ENCODE assay signal across 18 cellular contexts in genomic region chr12:88896958-88897357, GRCh38.
DNase-seq lines count a peak whose midpoint lies in the region; ATAC-seq, FAIRE-seq and TF ChIP-seq lines count a peak whose summit lies in the region.
"Had no signal": no experiment of that assay in that cellular context is flagged by ENCODE, and none has a peak within 500 bp of the region (broad histone marks: within the 10 kb centered on the region; RNA-seq: fewer than 3 reads in every experiment).

No MANE protein-coding gene starts in this region.

- no peak overlapping the region for H3K4me3 Mint-ChIP-seq in mesothelial cell of epicardium
- H3K4me3 Mint-ChIP-seq: natural killer cell treated with Interleukin-12 subunit alpha and Interleukin-12 subunit beta and Interleukin-15 and Interleukin-18, amount 100 ng/mL, for 72 hours; T-cell had no signal

- intact Hi-C loops in endothelial cell of umbilical vein (cut with micrococcal nuclease) (loop anchor here (1.0 to 5.0 kb wide), 16 partner anchors 29 to 786 kb away; partner anchors contain the start of genes CEP290, DUSP6, GALNT4 and KITLG), sciatic nerve (cut with DNase I) (no loop called here)

- H3K27ac Mint-ChIP-seq in mesothelial cell of epicardium: peak overlapping the region; percentile 9
- H3K27ac Mint-ChIP-seq: natural killer cell treated with Interleukin-12 subunit alpha and Interleukin-12 subunit beta and Interleukin-15 and Interleukin-18, amount 100 ng/mL, for 72 hours; T-cell had no signal

- dilution Hi-C loops in endothelial cell of umbilical vein (cut with MboI; ENCODE audit: extremely low pct_ligation_motif_present, low sequenced_read_pairs): no loop called here

- peak overlapping the region; percentile 79 for H3K9ac ChIP-seq in endothelial cell of umbilical vein (replicated peaks; ENCODE audit: extremely low read depth, insufficient read depth, low read length)

- H3K27ac ChIP-seq in endothelial cell of umbilical vein (ENCODE audit: insufficient read depth, low read depth, low read length): peak overlapping the region; percentile 98
- H3K27ac ChIP-seq: C4-2B, epithelial cell of prostate had no signal

- no peaks in the 10 kb centered on the region for H4K20me1 ChIP-seq in endothelial cell of umbilical vein (replicated peaks; ENCODE audit: control insufficient read depth, extremely low read depth, insufficient read depth, low read length)

- peaks cover 31% of the 10 kb centered on the region for H3K4me1 ChIP-seq in endothelial cell of umbilical vein (ENCODE audit: control insufficient read depth, extremely low read depth, insufficient read depth, low read length)

- H3K4me1 Mint-ChIP-seq in mesothelial cell of epicardium: peaks cover 17% of the 10 kb centered on the region
- H3K4me1 Mint-ChIP-seq: T-cell had no signal

- H3K79me2 ChIP-seq in endothelial cell of umbilical vein (ENCODE audit: control insufficient read depth, insufficient read depth, low read length): no peaks in the 10 kb centered on the region

- no peaks in the 10 kb centered on the region for H3K27me3 ChIP-seq in endothelial cell of umbilical vein (ENCODE audit: control insufficient read depth in 2 of 2, insufficient read depth in 2 of 2, low read length in 2 of 2)

- H2AFZ ChIP-seq in endothelial cell of umbilical vein (ENCODE audit: low read depth, low read length): no peak overlapping the region

- no TSS peak for BruUV-seq in endothelial cell of umbilical vein (replicated peaks; lab: Mats Ljungman, UMichigan)

- no peaks in the 10 kb centered on the region for H3K9me1 ChIP-seq in endothelial cell of umbilical vein (replicated peaks; ENCODE audit: control insufficient read depth, extremely low read depth, insufficient read depth, low read length)

- no peaks in the 10 kb centered on the region for H3K36me3 ChIP-seq in endothelial cell of umbilical vein (ENCODE audit: control insufficient read depth in 2 of 2, extremely low read depth in 1 of 2, insufficient read depth in 2 of 2, low read length in 2 of 2)

- ATAC-seq in sciatic nerve (no peak), GM21737 (IDR thresholded peaks at IDR 0.05; ENCODE audit: unreplicated experiment) (no peak)
- ATAC-seq: natural killer cell treated with Interleukin-12 subunit alpha and Interleukin-12 subunit beta and Interleukin-15 and Interleukin-18, amount 100 ng/mL, for 72 hours; T-cell had no signal

- peak; percentile 68 for FAIRE-seq in endothelial cell of umbilical vein (lab: Jason Lieb, UNC)

- no peaks in the 10 kb centered on the region for H3K36me3 Mint-ChIP-seq in mesothelial cell of epicardium
- H3K36me3 Mint-ChIP-seq: natural killer cell treated with Interleukin-12 subunit alpha and Interleukin-12 subunit beta and Interleukin-15 and Interleukin-18, amount 100 ng/mL, for 72 hours; T-cell had no signal

- H3K4me3 ChIP-seq in endothelial cell of umbilical vein (replicated peaks in 1 of 3; ENCODE audit: insufficient read depth in 1 of 3, low read depth in 1 of 3, low read length in 3 of 3): no peak overlapping the region

- H3K27me3 Mint-ChIP-seq in mesothelial cell of epicardium (ENCODE audit: low read depth): no peaks in the 10 kb centered on the region
- H3K27me3 Mint-ChIP-seq: natural killer cell treated with Interleukin-12 subunit alpha and Interleukin-12 subunit beta and Interleukin-15 and Interleukin-18, amount 100 ng/mL, for 72 hours had no signal

- TF ChIP-seq CTCF in endothelial cell of umbilical vein (IDR thresholded peaks at IDR 0.05; ENCODE audit: extremely low read depth in 1 of 2, insufficient read depth in 1 of 2, low read depth in 1 of 2, low read length in 2 of 2): no peak
- no peak for TF ChIP-seq CTCF in mesothelial cell of epicardium (IDR thresholded peaks at IDR 0.05; ENCODE audit: unreplicated experiment)

- no peaks in the 10 kb centered on the region for H3K9me3 ChIP-seq in endothelial cell of umbilical vein (replicated peaks; ENCODE audit: control insufficient read depth, insufficient read depth, low read length)

- TF ChIP-seq POLR2A in endothelial cell of umbilical vein (IDR thresholded peaks at IDR 0.05; ENCODE audit: low read depth, low read length): no peak

- CTCF ChIA-PET in endothelial cell of umbilical vein (lab: Charles Lee): interaction anchor here (1.7 to 3.5 kb wide), 2 partner anchors 97 to 259 kb away, joined by 4 to 27 read pairs; no protein-coding TSS in a partner anchor

- DNase-seq in ELR (ENCODE audit: low read depth) (peak; percentile 84), RKO (ENCODE audit: low spot score) (peak; percentile 68), endothelial cell of umbilical vein (ENCODE audit: low read depth, low spot score) (peak; percentile 90), mesothelial cell of epicardium (ENCODE audit: low spot score in 2 of 2, unreplicated experiment in 2 of 2) (no peak), sciatic nerve (ENCODE audit: low spot score) (no peak), mesenteric fat pad (ENCODE audit: low spot score) (no peak)
- DNase-seq in activated CD4-positive, alpha-beta T cell treated with anti-CD3 and anti-CD28 coated beads, Interleukin-2, amount 50 U/mL, for 48 hours: no peak
- DNase-seq: activated T-cell treated with anti-CD3 and anti-CD28 coated beads for 4 hours, aorta, DMS 273 treated with DMSO at 0.1 percent for 48 hours, glutamatergic neuron, mammary epithelial cell, NCI-H187, T-cell had no signal

- POLR2A ChIA-PET in endothelial cell of umbilical vein (lab: Charles Lee): interaction anchor here (0.8 to 3.7 kb wide), 3 partner anchors 50 to 317 kb away, joined by 3 to 13 read pairs (median 3); partner anchors contain the start of gene KITLG

- H3K9me3 Mint-ChIP-seq in mesothelial cell of epicardium: peaks cover 6% of the 10 kb centered on the region
- H3K9me3 Mint-ChIP-seq: natural killer cell treated with Interleukin-12 subunit alpha and Interleukin-12 subunit beta and Interleukin-15 and Interleukin-18, amount 100 ng/mL, for 72 hours; T-cell had no signal

- H3K4me2 ChIP-seq in endothelial cell of umbilical vein (ENCODE audit: insufficient read depth, low read length): peak overlapping the region; percentile 68

TF ChIP-seq in endothelial cell of umbilical vein, 7 proteins besides CTCF, POLR2A, EP300 and RAD21:
- TF ChIP-seq FOS (IDR thresholded peaks at IDR 0.05; ENCODE audit: borderline replicate concordance, insufficient read depth, low read length) (peak; percentile 93), JUN (IDR thresholded peaks at IDR 0.05; ENCODE audit: borderline replicate concordance, insufficient read depth, insufficient read length, low read depth) (peak; percentile 99), MAX (IDR thresholded peaks at IDR 0.05; ENCODE audit: insufficient read depth, insufficient read length) (no peak), POLR2AphosphoS5 (IDR thresholded peaks at IDR 0.05; ENCODE audit: insufficient read depth, low read depth, low read length) (peak; percentile 34), GATA2 (IDR thresholded peaks at IDR 0.05; ENCODE audit: insufficient read depth, insufficient read length, low read depth, low read length) (peak; percentile 87)
TF ChIP-seq in endothelial cell of umbilical vein: peak in this region for 4.

Comparison
In these comparisons a context has a peak if more than half of its experiments do, and no peak if none do; other contexts are left out.
1. DNase-seq: peak in ELR (single experiment), RKO (single experiment) and endothelial cell of umbilical vein (single experiment); none in mesothelial cell of epicardium (0 of 2), activated CD4-positive, alpha-beta T cell treated with anti-CD3 and anti-CD28 coated beads, Interleukin-2, amount 50 U/mL, for 48 hours (0 of 2), sciatic nerve (single experiment) and mesenteric fat pad (single experiment).